Comparison of ENCODE assay signal across 11 cellular contexts in genomic region chr20:2314759-2315439, GRCh38. TPM values are rescaled to one million over a fixed set of nuclear protein-coding genes. Genes with fewer than 3 reads are reported as not detected.
DNase-seq lines count a peak whose midpoint lies in the region; ATAC-seq and TF ChIP-seq lines count a peak whose summit lies in the region.
"Had no signal": no experiment of that assay in that cellular context is flagged by ENCODE, and none has a peak within 500 bp of the region (broad histone marks: within the 10 kb centered on the region; RNA-seq: fewer than 3 reads in every experiment).

No MANE protein-coding gene starts in this region.

- peak overlapping the region in 2 of 10 donors; percentile 39 to 83 for H3K27ac ChIP-seq in heart right ventricle
- H3K27ac ChIP-seq in hepatocyte, result no peak overlapping the region
- H3K27ac ChIP-seq: VCaP had no signal

- no peak overlapping the region for H2AFZ ChIP-seq in hepatocyte

- ATAC-seq in heart right ventricle, result peak; percentile 65 to 94 (median 86)

- H3K9me3 ChIP-seq in heart right ventricle (peaks cover 0 to 13% (median 0%) of the 10 kb centered on the region in 11 donors), hepatocyte (ENCODE audit: low read depth) (no peaks in the 10 kb centered on the region)

- WGBS in heart right ventricle, 2 donors, result 60% methylated on average over 8 of the region's 8 CpGs
- 50% methylated on average over 8 of the region's 8 CpGs for WGBS in hepatocyte (ENCODE audit: low lambda C conversion rate, missing lambda C conversion rate)

- intact Hi-C loops in heart right ventricle (cut with DNase I), result loop anchor here in 1 of 10 donors (10.0 kb wide), 1 partner anchor 60 kb away; no protein-coding TSS in a partner anchor

- no peak overlapping the region for H3K4me3 Mint-ChIP-seq in progenitor cell of endocrine pancreas (ENCODE audit: low read depth)

- H3K36me3 ChIP-seq in heart right ventricle (no peaks in the 10 kb centered on the region), hepatocyte (replicated peaks; ENCODE audit: insufficient read depth, low read depth) (no peaks in the 10 kb centered on the region)

- no peaks in the 10 kb centered on the region for H3K9me2 ChIP-seq in hepatocyte (replicated peaks; ENCODE audit: insufficient read depth)

- no peaks in the 10 kb centered on the region for H3K9me3 Mint-ChIP-seq in progenitor cell of endocrine pancreas (ENCODE audit: low read depth)

- H3K4me3 ChIP-seq in HFF-Myc (replicated peaks; ENCODE audit: low read depth, low read length), result no peak overlapping the region
- H3K4me3 ChIP-seq in heart right ventricle, result no peak overlapping the region
- no peak overlapping the region for H3K4me3 ChIP-seq in hepatocyte
- H3K4me3 ChIP-seq: skin epidermis had no signal

- peaks cover 0 to 26% (median 0%) of the 10 kb centered on the region in 9 donors for H3K4me1 ChIP-seq in heart right ventricle
- no peaks in the 10 kb centered on the region for H3K4me1 ChIP-seq in hepatocyte (ENCODE audit: insufficient read depth)

- DNase-seq in A172 (ENCODE audit: low spot score) (peak; percentile 98), HFF-Myc (ENCODE audit: extremely low read depth, low read depth) (peak; percentile 92), SHP77 treated with DMSO at 0.1 percent for 48 hours (lab: John Stamatoyannopoulos, UW) (peak; percentile 20), heart right ventricle (peak; percentile 24 to 42), hepatocyte (ENCODE audit: low spot score) (no peak), progenitor cell of endocrine pancreas (ENCODE audit: low spot score, unreplicated experiment) (no peak)
- DNase-seq in activated CD4-positive, alpha-beta T cell treated with anti-CD3 and anti-CD28 coated beads for 1 hour, result no peak
- no peak for DNase-seq in activated CD8-positive, alpha-beta memory T cell treated with anti-CD3 and anti-CD28 coated beads, Interleukin-2, amount 50 U/mL, for 4 hours
- DNase-seq: DMS53 had no signal

- no peak overlapping the region for H3K27ac Mint-ChIP-seq in progenitor cell of endocrine pancreas

- H3K79me2 ChIP-seq in hepatocyte, result no peaks in the 10 kb centered on the region

- H3K27me3 Mint-ChIP-seq in progenitor cell of endocrine pancreas, result no peaks in the 10 kb centered on the region

- TF ChIP-seq CTCF in HFF-Myc (IDR thresholded peaks at IDR 0.05; ENCODE audit: low read depth, low read length, missing control alignments) (no peak), heart right ventricle (IDR thresholded peaks at IDR 0.05) (no peak), hepatocyte (IDR thresholded peaks at IDR 0.05; ENCODE audit: poor library complexity) (no peak), progenitor cell of endocrine pancreas (IDR thresholded peaks at IDR 0.05; ENCODE audit: unreplicated experiment) (no peak)

- H3K27me3 ChIP-seq in heart right ventricle, result peaks cover 0 to 11% (median 0%) of the 10 kb centered on the region in 7 donors
- no peaks in the 10 kb centered on the region for H3K27me3 ChIP-seq in hepatocyte

- H3K4me1 Mint-ChIP-seq in progenitor cell of endocrine pancreas (ENCODE audit: low read depth), result peaks cover 1% of the 10 kb centered on the region

- no peaks in the 10 kb centered on the region for H3K36me3 Mint-ChIP-seq in progenitor cell of endocrine pancreas (ENCODE audit: insufficient read depth)

- H4K20me1 ChIP-seq in hepatocyte (ENCODE audit: insufficient read depth, poor library complexity, severe bottlenecking), result no peaks in the 10 kb centered on the region

- H3K4me2 ChIP-seq in hepatocyte, result no peak overlapping the region

RNA-seq across cellular contexts. Expression of gene TGM3, which starts 19.1 kb away (rescaled TPM):
- total RNA-seq in A172 (2014; rRNA removed; shearing (Covaris generic)), result 0.53 TPM in 1 of 2 replicates, not detected in the other
- not detected for total RNA-seq in heart right ventricle
- under 1 TPM in 1 of 2 donors, not detected in 1; 0.22 TPM for polyA plus RNA-seq in heart right ventricle
- 0.23 TPM in 1 of 2 replicates, not detected in the other for total RNA-seq in hepatocyte
- 0.15 TPM in 1 of 2 replicates, not detected in the other for polyA plus RNA-seq in hepatocyte
- 0.22 and 0.44 TPM in 2 replicates for total RNA-seq in progenitor cell of endocrine pancreas

Comparison
In these comparisons a context has a peak if more than half of its experiments do, and no peak if none do; other contexts are left out.
1. DNase-seq: peak in A172 (single experiment), HFF-Myc (single experiment), SHP77 treated with DMSO at 0.1 percent for 48 hours (single experiment) and heart right ventricle (2 of 2); none in activated CD4-positive, alpha-beta T cell treated with anti-CD3 and anti-CD28 coated beads for 1 hour (single experiment), activated CD8-positive, alpha-beta memory T cell treated with anti-CD3 and anti-CD28 coated beads, Interleukin-2, amount 50 U/mL, for 4 hours (single experiment), hepatocyte (single experiment) and progenitor cell of endocrine pancreas (single experiment).